1 cellular context compared by ENCODE assay signal in genomic region chr17:35713069-35713728, GRCh38.
TF ChIP-seq lines count a peak whose summit lies in the region.

No MANE protein-coding gene starts in this region.

TF ChIP-seq in HepG2, 621 proteins besides CTCF, POLR2A, EP300 and RAD21 (continued from another document):
- TF ChIP-seq, protein P1, sequence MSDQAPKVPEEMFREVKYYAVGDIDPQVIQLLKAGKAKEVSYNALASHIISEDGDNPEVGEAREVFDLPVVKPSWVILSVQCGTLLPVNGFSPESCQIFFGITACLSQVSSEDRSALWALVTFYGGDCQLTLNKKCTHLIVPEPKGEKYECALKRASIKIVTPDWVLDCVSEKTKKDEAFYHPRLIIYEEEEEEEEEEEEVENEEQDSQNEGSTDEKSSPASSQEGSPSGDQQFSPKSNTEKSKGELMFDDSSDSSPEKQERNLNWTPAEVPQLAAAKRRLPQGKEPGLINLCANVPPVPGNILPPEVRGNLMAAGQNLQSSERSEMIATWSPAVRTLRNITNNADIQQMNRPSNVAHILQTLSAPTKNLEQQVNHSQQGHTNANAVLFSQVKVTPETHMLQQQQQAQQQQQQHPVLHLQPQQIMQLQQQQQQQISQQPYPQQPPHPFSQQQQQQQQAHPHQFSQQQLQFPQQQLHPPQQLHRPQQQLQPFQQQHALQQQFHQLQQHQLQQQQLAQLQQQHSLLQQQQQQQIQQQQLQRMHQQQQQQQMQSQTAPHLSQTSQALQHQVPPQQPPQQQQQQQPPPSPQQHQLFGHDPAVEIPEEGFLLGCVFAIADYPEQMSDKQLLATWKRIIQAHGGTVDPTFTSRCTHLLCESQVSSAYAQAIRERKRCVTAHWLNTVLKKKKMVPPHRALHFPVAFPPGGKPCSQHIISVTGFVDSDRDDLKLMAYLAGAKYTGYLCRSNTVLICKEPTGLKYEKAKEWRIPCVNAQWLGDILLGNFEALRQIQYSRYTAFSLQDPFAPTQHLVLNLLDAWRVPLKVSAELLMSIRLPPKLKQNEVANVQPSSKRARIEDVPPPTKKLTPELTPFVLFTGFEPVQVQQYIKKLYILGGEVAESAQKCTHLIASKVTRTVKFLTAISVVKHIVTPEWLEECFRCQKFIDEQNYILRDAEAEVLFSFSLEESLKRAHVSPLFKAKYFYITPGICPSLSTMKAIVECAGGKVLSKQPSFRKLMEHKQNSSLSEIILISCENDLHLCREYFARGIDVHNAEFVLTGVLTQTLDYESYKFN (CRISPR knock-in tag; conservative IDR thresholded peaks at IDR 0.05): peak; percentile 79
- peak; percentile 94 for TF ChIP-seq GFI1 (CRISPR knock-in tag; IDR thresholded peaks at IDR 0.05; ENCODE audit: borderline replicate concordance)
- TF ChIP-seq ASH2L (IDR thresholded peaks at IDR 0.05; ENCODE audit: insufficient read length, low read depth, low read length): peak; percentile 33
- peak; percentile 32; the same call in 1 of the 2 replicates for TF ChIP-seq FOSL2 (CRISPR knock-in tag; IDR thresholded peaks at IDR 0.05)
- TF ChIP-seq RXRA (CRISPR knock-in tag; IDR thresholded peaks at IDR 0.05): no peak
- TF ChIP-seq BCL6 (CRISPR knock-in tag; IDR thresholded peaks at IDR 0.05): peak; percentile 58; the same call in 1 of the 2 replicates
- TF ChIP-seq STAG1 (CRISPR knock-in tag; IDR thresholded peaks at IDR 0.05): no peak
- TF ChIP-seq TCF7 (IDR thresholded peaks at IDR 0.05; ENCODE audit: low read depth): peak; percentile 86
- 0 out of 2 replicates have a peak, but pooled peaks have one; percentile 52 for TF ChIP-seq DPF2 (CRISPR knock-in tag; IDR thresholded peaks at IDR 0.05; ENCODE audit: borderline replicate concordance, low read depth)
- TF ChIP-seq HNF4A (CRISPR knock-in tag; IDR thresholded peaks at IDR 0.05): peak; percentile 77
- peak; percentile 65 for TF ChIP-seq ONECUT2 (CRISPR knock-in tag; IDR thresholded peaks at IDR 0.05)
TF ChIP-seq in HepG2: peak in this region for 40.
